In the genomic region with DNA sequence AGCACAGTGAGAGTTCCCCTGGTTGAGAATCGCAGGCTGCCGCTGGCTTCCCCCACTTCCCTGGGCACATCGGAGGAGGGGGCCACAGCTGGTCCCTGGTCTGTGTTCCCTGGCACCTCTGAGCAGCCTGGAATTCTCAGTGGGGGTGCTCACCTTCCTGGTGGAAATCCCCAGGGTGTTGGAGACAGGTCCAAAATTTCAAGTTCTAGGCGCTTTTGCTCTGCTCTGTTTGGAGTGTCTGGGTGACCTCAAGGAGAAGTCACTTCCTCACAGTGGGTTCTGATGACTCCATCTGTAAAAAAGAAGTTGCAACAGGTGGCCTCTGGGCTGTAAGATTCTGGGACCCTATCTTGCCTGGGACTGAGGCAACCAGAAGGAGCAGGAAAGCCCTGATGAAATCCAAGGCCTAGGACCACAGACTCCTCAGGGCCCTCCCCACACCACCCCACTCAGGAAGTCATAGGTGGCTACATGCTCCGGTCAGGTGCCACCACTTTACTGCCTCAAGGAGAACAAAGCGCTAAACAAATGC, we compare ENCODE assay signal across 7 cellular contexts. TPM values are rescaled to one million over a fixed set of nuclear protein-coding genes. Genes with fewer than 3 reads are reported as not detected.
DNase-seq lines count a peak whose midpoint lies in the region; ATAC-seq and TF ChIP-seq lines count a peak whose summit lies in the region.

A gene with protein sequence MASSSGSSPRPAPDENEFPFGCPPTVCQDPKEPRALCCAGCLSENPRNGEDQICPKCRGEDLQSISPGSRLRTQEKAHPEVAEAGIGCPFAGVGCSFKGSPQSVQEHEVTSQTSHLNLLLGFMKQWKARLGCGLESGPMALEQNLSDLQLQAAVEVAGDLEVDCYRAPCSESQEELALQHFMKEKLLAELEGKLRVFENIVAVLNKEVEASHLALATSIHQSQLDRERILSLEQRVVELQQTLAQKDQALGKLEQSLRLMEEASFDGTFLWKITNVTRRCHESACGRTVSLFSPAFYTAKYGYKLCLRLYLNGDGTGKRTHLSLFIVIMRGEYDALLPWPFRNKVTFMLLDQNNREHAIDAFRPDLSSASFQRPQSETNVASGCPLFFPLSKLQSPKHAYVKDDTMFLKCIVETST (minus strand): TSS at position 400 of the 532 bp plus-strand sequence. CDS start 721 bp downstream, outside the sequence.

- in situ Hi-C loops in transverse colon (cut with MboI; ENCODE audit: low pct_ligation_motif_present in 1 of 4, low pct_unique_long_range_greater_than_20kb in 1 of 4, low sequenced_read_pairs in 3 of 4) = loop anchor here in 3 of 4 donors (25.0 kb wide), 1 partner anchor 164 kb away; no protein-coding TSS in a partner anchor

- no peak for TF ChIP-seq CTCF in transverse colon (IDR thresholded peaks at IDR 0.05)

- H3K9me3 ChIP-seq in transverse colon = no peaks in the 10 kb centered on the region

- H3K27me3 ChIP-seq in transverse colon = no peaks in the 10 kb centered on the region

- 77% methylated on average over 6 of the region's 6 CpGs; no CpG with 5 or more reads in 1 of the 2 donors for WGBS in transverse colon (ENCODE audit: low coverage in 1 of 2), 2 donors

- DNase-seq in SKM-1 treated with dmso at 0.1 percent for 144 hours (lab: John Stamatoyannopoulos, UW; ENCODE audit: unreplicated experiment) (peak; percentile 89), glomerular visceral epithelial cell (ENCODE audit: extremely low spot score) (peak; percentile 55), transverse colon (no peak), NCI-H2227 (lab: John Stamatoyannopoulos, UW; ENCODE audit: unreplicated experiment) (no peak)

- peaks cover 7 to 21% (median 13%) of the 10 kb centered on the region in 4 donors for H3K4me1 ChIP-seq in transverse colon

- intact Hi-C loops in transverse colon (cut with DNase I; ENCODE audit: low total_unique reads) = no loop called here

- no peaks in the 10 kb centered on the region for H3K36me3 ChIP-seq in transverse colon

- TF ChIP-seq EP300 in transverse colon (IDR thresholded peaks at IDR 0.05; ENCODE audit: low read depth) = no peak

- H3K4me3 ChIP-seq in transverse colon = peak within 1 kb of the TSS in 1 of 4 donors; percentile 25

- TF ChIP-seq POLR2A in transverse colon (IDR thresholded peaks at IDR 0.05) = no peak

- H3K27ac ChIP-seq in transverse colon = peak within 1 kb of the TSS; percentile 87 to 96 (median 92)

- ATAC-seq in GM19043 (IDR thresholded peaks at IDR 0.05; ENCODE audit: low read depth, unreplicated experiment) (peak; percentile 21), HG02970 (IDR thresholded peaks at IDR 0.05; ENCODE audit: low FRiP score, unreplicated experiment) (peak; percentile 8), HG03139 (IDR thresholded peaks at IDR 0.05; ENCODE audit: unreplicated experiment) (no peak)

RNA-seq across cellular contexts. Expression of the gene that starts here (rescaled TPM):
- total RNA-seq in transverse colon = 1 to 10 TPM; 2.2 to 7.2 (median 4.3) TPM

Comparison
In these comparisons a context has a peak if more than half of its experiments do, and no peak if none do; other contexts are left out.
1. DNase-seq: peak in SKM-1 treated with dmso at 0.1 percent for 144 hours (single experiment) and glomerular visceral epithelial cell (single experiment); none in transverse colon (single experiment) and NCI-H2227 (single experiment).